In the genomic region with DNA sequence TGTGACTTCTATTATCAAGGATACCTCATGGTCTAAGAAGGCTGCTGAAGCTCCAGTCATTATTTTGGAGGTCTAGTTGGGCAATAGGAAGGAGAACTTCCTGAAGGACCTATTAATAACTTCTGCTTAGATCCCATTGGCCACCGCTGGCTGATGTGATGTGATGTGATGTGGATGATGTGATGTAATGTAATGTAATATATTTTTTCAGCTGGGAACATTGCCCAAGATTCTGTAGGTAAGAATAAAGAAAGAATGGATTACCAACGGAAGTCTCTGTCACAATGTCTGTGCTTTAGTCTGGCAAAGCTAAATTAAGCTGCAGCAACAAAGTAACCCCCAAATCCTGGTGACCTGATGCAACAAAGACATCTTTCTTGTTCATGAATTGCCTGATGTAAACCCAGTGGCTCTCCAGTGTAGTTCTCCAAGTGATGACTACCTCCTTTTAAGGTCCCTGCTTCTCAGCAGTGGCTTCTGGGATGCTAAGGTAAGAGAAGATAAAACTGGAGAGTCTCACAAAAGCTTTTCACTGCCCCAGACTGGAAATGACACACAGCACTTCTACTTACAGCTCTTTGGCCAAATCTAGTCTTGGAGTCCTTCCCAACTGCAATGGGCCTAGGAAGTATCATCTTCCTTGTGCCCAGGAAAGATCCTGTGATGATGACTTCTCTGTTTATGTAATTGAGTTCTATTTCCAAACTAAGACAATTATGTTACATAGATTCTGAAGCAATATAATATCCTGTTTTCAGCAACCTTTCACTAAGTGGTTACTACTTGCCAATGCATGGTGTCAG, we compare ENCODE assay signal across 24 cellular contexts.
DNase-seq lines count a peak whose midpoint lies in the region; ATAC-seq, FAIRE-seq and TF ChIP-seq lines count a peak whose summit lies in the region.
"Had no signal": no experiment of that assay in that cellular context is flagged by ENCODE, and none has a peak within 500 bp of the region (broad histone marks: within the 10 kb centered on the region; RNA-seq: fewer than 3 reads in every experiment).

No MANE protein-coding gene starts in this region.

- no peak overlapping the region for H3K4me3 ChIP-seq in keratinocyte (ENCODE audit: control insufficient read depth in 2 of 3, extremely low read depth in 1 of 3, insufficient read depth in 2 of 3, low read depth in 1 of 3, low read length in 3 of 3)
- H3K4me3 ChIP-seq: SJCRH30 had no signal

- H3K79me2 ChIP-seq in keratinocyte (ENCODE audit: control insufficient read depth, insufficient read depth, low read length): no peaks in the 10 kb centered on the region

- no peaks in the 10 kb centered on the region for H3K9me3 ChIP-seq in keratinocyte (ENCODE audit: control insufficient read depth, low read depth, low read length)
- H3K9me3 ChIP-seq: SJCRH30 had no signal

- no peak overlapping the region for H3K9ac ChIP-seq in keratinocyte (ENCODE audit: control insufficient read depth, extremely low read depth, insufficient read depth, low read length)

- TF ChIP-seq CTCF in AG09319 (IDR thresholded peaks at IDR 0.05; ENCODE audit: low read depth, low read length): no peak
- no peak for TF ChIP-seq CTCF in keratinocyte (optimal IDR thresholded peaks at IDR 0.05 in 1 of 3, IDR thresholded peaks at IDR 0.05 in 1 of 3, conservative IDR thresholded peaks at IDR 0.05 in 1 of 3; ENCODE audit: extremely low read depth in 1 of 3, insufficient read depth in 2 of 3, low read length in 3 of 3)

- H3K36me3 ChIP-seq in keratinocyte (ENCODE audit: control insufficient read depth in 2 of 2, extremely low read depth in 1 of 2, insufficient read depth in 2 of 2, low read length in 2 of 2): no peaks in the 10 kb centered on the region
- H3K36me3 ChIP-seq: SJCRH30, WERI-Rb-1 had no signal

- ATAC-seq in GM19351 (IDR thresholded peaks at IDR 0.05; ENCODE audit: unreplicated experiment) (no peak), HG02973 (IDR thresholded peaks at IDR 0.05; ENCODE audit: unreplicated experiment) (no peak)
- ATAC-seq: foreskin keratinocyte; PC-3; stimulated activated naive CD8-positive, alpha-beta T cell treated with anti-CD3 and anti-CD28 coated beads, Interleukin-15, amount 100 ng/mL, for 72 hours had no signal

- DNase-seq in AG09319 (ENCODE audit: extremely low read depth, low read depth) (peak; percentile 60), HTR-8/SVneo (ENCODE audit: insufficient read length, low spot score) (no peak), SIG-M5 (lab: John Stamatoyannopoulos, UW) (peak; percentile 9), keratinocyte (ENCODE audit: low read depth, low spot score) (no peak), hypothalamus (lab: John Stamatoyannopoulos, UW) (no peak), posterior cingulate gyrus (no peak)
- DNase-seq: 8988T; activated CD8-positive, alpha-beta memory T cell treated with anti-CD3 and anti-CD28 coated beads, Interleukin-2, amount 50 U/mL, for 48 hours; Calu3; cortex of kidney; foreskin keratinocyte; islet precursor cell; KG1; NCI-H1105 treated with DMSO at 0.1 percent for 48 hours; NCI-H526; PC-3; SJCRH30; stimulated activated CD4-positive, alpha-beta T cell treated with anti-CD3 and anti-CD28 coated beads, Interleukin-4, amount 100 ng/mL, for 4 hours; stimulated activated naive CD8-positive, alpha-beta T cell treated with anti-CD3 and anti-CD28 coated beads, Interleukin-15, amount 100 ng/mL, for 72 hours; T-helper 2 cell; trophoblast cell; WERI-Rb-1 had no signal

- no peaks in the 10 kb centered on the region for H3K9me1 ChIP-seq in keratinocyte (ENCODE audit: control insufficient read depth, extremely low read depth, insufficient read depth, low read length)

- H3K27ac ChIP-seq in keratinocyte (ENCODE audit: control insufficient read depth, insufficient read depth, low read length): no peak overlapping the region
- H3K27ac ChIP-seq: foreskin keratinocyte, SJCRH30, WERI-Rb-1 had no signal

- FAIRE-seq in HTR-8/SVneo (lab: Jason Lieb, UNC) (peak; percentile 4), keratinocyte (lab: Jason Lieb, UNC) (peak; percentile 23)

- H3K27me3 ChIP-seq in keratinocyte (ENCODE audit: control insufficient read depth, extremely low read depth, insufficient read depth, low read length): no peaks in the 10 kb centered on the region
- H3K27me3 ChIP-seq: foreskin keratinocyte, SJCRH30 had no signal

- no peak overlapping the region for H3K4me2 ChIP-seq in keratinocyte (ENCODE audit: control insufficient read depth, extremely low read depth, insufficient read depth, low read depth, low read length)

- dilution Hi-C loops in keratinocyte (cut with MboI; ENCODE audit: extremely low pct_ligation_motif_present, low sequenced_read_pairs): no loop called here

- intact Hi-C loops in posterior cingulate gyrus (cut with DNase I): no loop called here

- peaks cover 21% of the 10 kb centered on the region for H3K4me1 ChIP-seq in keratinocyte (ENCODE audit: control insufficient read depth, extremely low read depth, insufficient read depth, low read length)
- H3K4me1 ChIP-seq: foreskin keratinocyte, SJCRH30 had no signal

- H4K20me1 ChIP-seq in keratinocyte (ENCODE audit: control insufficient read depth, extremely low read depth, insufficient read depth, low read length): no peaks in the 10 kb centered on the region

- no peak overlapping the region for H2AFZ ChIP-seq in keratinocyte (ENCODE audit: control insufficient read depth, low read length)

Comparison
In these comparisons a context has a peak if more than half of its experiments do, and no peak if none do; other contexts are left out.
1. DNase-seq: peak in AG09319 (single experiment) and SIG-M5 (single experiment); none in HTR-8/SVneo (single experiment), keratinocyte (single experiment), hypothalamus (0 of 51) and posterior cingulate gyrus (0 of 10).